In genomic region chr15:45134682-45135604, GRCh38 we compare ENCODE assay signal across 10 cellular contexts. TPM values are rescaled to one million over a fixed set of nuclear protein-coding genes. Genes with fewer than 3 reads are reported as not detected.
DNase-seq lines count a peak whose midpoint lies in the region; ATAC-seq and TF ChIP-seq lines count a peak whose summit lies in the region.
"Had no signal": no experiment of that assay in that cellular context is flagged by ENCODE, and none has a peak within 500 bp of the region (broad histone marks: within the 10 kb centered on the region; RNA-seq: fewer than 3 reads in every experiment).

No MANE protein-coding gene starts in this region.

- H3K27ac ChIP-seq in upper lobe of right lung: no peak overlapping the region

- H3K4me1 Mint-ChIP-seq in central memory CD8-positive, alpha-beta T cell: peaks cover 17% of the 10 kb centered on the region

- TF ChIP-seq CTCF in mucosa of descending colon (IDR thresholded peaks at IDR 0.05) (no peak), upper lobe of right lung (IDR thresholded peaks at IDR 0.05) (no peak)

- H3K27me3 ChIP-seq in upper lobe of right lung: peaks cover 31% of the 10 kb centered on the region

- DNase-seq in stimulated activated CD4-positive, alpha-beta T cell treated with anti-CD3 and anti-CD28 coated beads, Interleukin-15, amount 100 ng/mL, for 24 hours: peak; percentile 41
- no peak for DNase-seq in stimulated activated CD4-positive, alpha-beta T cell treated with anti-CD3 and anti-CD28 coated beads, Interleukin-1b, Interleukin-23, amount 100 ng/mL, for 48 hours
- no peak for DNase-seq in central memory CD8-positive, alpha-beta T cell (ENCODE audit: low spot score in 2 of 2)
- DNase-seq in mucosa of descending colon (peak in 2 of 3 donors; percentile 61 to 74), upper lobe of right lung (peak; percentile 71), NCI-H128 (lab: John Stamatoyannopoulos, UW; ENCODE audit: unreplicated experiment) (no peak), DMS53 treated with DMSO at 0.1 percent for 48 hours (lab: John Stamatoyannopoulos, UW; ENCODE audit: unreplicated experiment) (no peak)
- DNase-seq in activated CD8-positive, alpha-beta memory T cell treated with anti-CD3 and anti-CD28 coated beads, Interleukin-2, amount 50 U/mL, for 4 hours: no peak

- peak overlapping the region; percentile 49 for H3K4me3 Mint-ChIP-seq in central memory CD8-positive, alpha-beta T cell

- peaks cover 10% of the 10 kb centered on the region for H3K4me1 ChIP-seq in mucosa of descending colon (ENCODE audit: low read depth)
- peaks cover 9% of the 10 kb centered on the region for H3K4me1 ChIP-seq in upper lobe of right lung

- ATAC-seq in central memory CD8-positive, alpha-beta T cell (replicated peaks; ENCODE audit: extremely low read depth, poor library complexity, severe bottlenecking): no peak
- ATAC-seq in mucosa of descending colon (peak; percentile 90), upper lobe of right lung (no peak)

- no peak overlapping the region for H3K27ac Mint-ChIP-seq in central memory CD8-positive, alpha-beta T cell (ENCODE audit: low read depth)

- H3K9me3 Mint-ChIP-seq in central memory CD8-positive, alpha-beta T cell: no peaks in the 10 kb centered on the region

- H3K4me3 ChIP-seq in mucosa of descending colon (no peak overlapping the region), upper lobe of right lung (peak overlapping the region; percentile 14)

- H3K27me3 Mint-ChIP-seq in central memory CD8-positive, alpha-beta T cell: peaks cover 61% of the 10 kb centered on the region

- H3K9me3 ChIP-seq in mucosa of descending colon (no peaks in the 10 kb centered on the region), upper lobe of right lung (no peaks in the 10 kb centered on the region)

- peaks cover 2% of the 10 kb centered on the region for H3K36me3 Mint-ChIP-seq in central memory CD8-positive, alpha-beta T cell (ENCODE audit: insufficient read depth)

- intact Hi-C loops in mucosa of descending colon (cut with DNase I, micrococcal nuclease) (no loop called here), upper lobe of right lung (cut with DNase I) (no loop called here)

- H3K36me3 ChIP-seq in mucosa of descending colon (ENCODE audit: low read depth): no peaks in the 10 kb centered on the region
- H3K36me3 ChIP-seq in upper lobe of right lung: no peaks in the 10 kb centered on the region

RNA-seq across cellular contexts. Expression of gene DUOX1, which starts 5.1 kb away (rescaled TPM):
- total RNA-seq in mucosa of descending colon (1 to 10 TPM in 1 of 3 donors, under 1 TPM in 2; 0.43 to 1.7 (median 0.70) TPM), upper lobe of right lung (327 TPM)
- total RNA-seq: fibroblast of lung, pulmonary artery endothelial cell had no signal

RNA-seq across cellular contexts. Expression of gene DUOXA1, which starts 5.3 kb away (rescaled TPM):
- total RNA-seq in mucosa of descending colon (1 to 10 TPM in 2 of 3 donors, under 1 TPM in 1; 0.29 to 1.6 (median 1.6) TPM), upper lobe of right lung (138 TPM)
- total RNA-seq: fibroblast of lung, pulmonary artery endothelial cell had no signal

RNA-seq across cellular contexts. Expression of gene DUOXA2, which starts 20.8 kb away (rescaled TPM):
- total RNA-seq in mucosa of descending colon (1 to 10 TPM in 2 of 3 donors, under 1 TPM in 1; 0.32 to 5.8 (median 1.2) TPM), upper lobe of right lung (not detected)
- total RNA-seq: fibroblast of lung, pulmonary artery endothelial cell had no signal

RNA-seq across cellular contexts. Expression of gene DUOX2, which starts 21.0 kb away (rescaled TPM):
- 10 to 100 TPM in 1 of 3 donors, 1 to 10 TPM in 2; 3.1 to 40.1 (median 5.1) TPM for total RNA-seq in mucosa of descending colon
- 3.8 TPM for total RNA-seq in upper lobe of right lung
- total RNA-seq: fibroblast of lung, pulmonary artery endothelial cell had no signal

RNA-seq across cellular contexts. Expression of gene SHF, which starts 52.8 kb away (rescaled TPM):
- total RNA-seq in mucosa of descending colon (10 to 100 TPM in 2 of 3 donors, 1 to 10 TPM in 1; 5.4 to 19.2 (median 14.9) TPM), upper lobe of right lung (7.1 TPM)

Comparison
In these comparisons a context has a peak if more than half of its experiments do, and no peak if none do; other contexts are left out.
1. DNase-seq: peak in stimulated activated CD4-positive, alpha-beta T cell treated with anti-CD3 and anti-CD28 coated beads, Interleukin-15, amount 100 ng/mL, for 24 hours (single experiment), mucosa of descending colon (2 of 3) and upper lobe of right lung (single experiment); none in stimulated activated CD4-positive, alpha-beta T cell treated with anti-CD3 and anti-CD28 coated beads, Interleukin-1b, Interleukin-23, amount 100 ng/mL, for 48 hours (single experiment), central memory CD8-positive, alpha-beta T cell (0 of 2), NCI-H128 (single experiment), activated CD8-positive, alpha-beta memory T cell treated with anti-CD3 and anti-CD28 coated beads, Interleukin-2, amount 50 U/mL, for 4 hours (single experiment) and DMS53 treated with DMSO at 0.1 percent for 48 hours (single experiment).
2. RNA of gene DUOX1, which starts 5.1 kb away (total RNA-seq): 327 TPM in upper lobe of right lung (single experiment); 0.43 to 1.7 TPM in mucosa of descending colon; every median in the first group is over 100 times any median in the second.
3. RNA of gene DUOXA1, which starts 5.3 kb away (total RNA-seq): 138 TPM in upper lobe of right lung (single experiment); 0.29 to 1.6 TPM in mucosa of descending colon; every median in the first group is over 10 times any median in the second.